ENCODE assay signal across 21 cellular contexts in genomic region chr1:7366286-7366954, GRCh38.
DNase-seq lines count a peak whose midpoint lies in the region; ATAC-seq and TF ChIP-seq lines count a peak whose summit lies in the region.
"Had no signal": no experiment of that assay in that cellular context is flagged by ENCODE, and none has a peak within 500 bp of the region (broad histone marks: within the 10 kb centered on the region; RNA-seq: fewer than 3 reads in every experiment).

No MANE protein-coding gene starts in this region.

- H3K9me3 Mint-ChIP-seq in activated CD4-positive, alpha-beta memory T cell treated with anti-CD3 and anti-CD28 coated beads for 36 hours, result no peaks in the 10 kb centered on the region
- no peaks in the 10 kb centered on the region for H3K9me3 Mint-ChIP-seq in T-cell
- H3K9me3 Mint-ChIP-seq: naive thymus-derived CD8-positive, alpha-beta T cell; stimulated activated naive CD8-positive, alpha-beta T cell treated with anti-CD3 and anti-CD28 coated beads, Interleukin-15, amount 100 ng/mL, for 72 hours had no signal

- 66% methylated on average over 11 of the region's 11 CpGs for WGBS in right cardiac atrium

- no peak overlapping the region for H3K27ac Mint-ChIP-seq in activated CD4-positive, alpha-beta memory T cell treated with anti-CD3 and anti-CD28 coated beads for 36 hours
- H3K27ac Mint-ChIP-seq in T-cell, result no peak overlapping the region
- H3K27ac Mint-ChIP-seq: activated CD8-positive, alpha-beta memory T cell treated with anti-CD3 and anti-CD28 coated beads, Interleukin-2, amount 10 ng/mL, durations not matched to agents 7 days and 5 days; naive thymus-derived CD8-positive, alpha-beta T cell; progenitor cell of endocrine pancreas; stimulated activated naive CD8-positive, alpha-beta T cell treated with anti-CD3 and anti-CD28 coated beads, Interleukin-15, amount 100 ng/mL, for 72 hours had no signal

- no peaks in the 10 kb centered on the region for H3K4me1 Mint-ChIP-seq in activated CD4-positive, alpha-beta memory T cell treated with anti-CD3 and anti-CD28 coated beads for 36 hours (ENCODE audit: low read depth)
- no peaks in the 10 kb centered on the region for H3K4me1 Mint-ChIP-seq in T-cell
- H3K4me1 Mint-ChIP-seq: activated CD8-positive, alpha-beta memory T cell treated with anti-CD3 and anti-CD28 coated beads, Interleukin-2, amount 10 ng/mL, durations not matched to agents 7 days and 5 days; naive thymus-derived CD8-positive, alpha-beta T cell; stimulated activated naive CD8-positive, alpha-beta T cell treated with anti-CD3 and anti-CD28 coated beads, Interleukin-15, amount 100 ng/mL, for 72 hours had no signal

- H3K27me3 Mint-ChIP-seq in activated CD4-positive, alpha-beta memory T cell treated with anti-CD3 and anti-CD28 coated beads for 36 hours, result no peaks in the 10 kb centered on the region
- no peaks in the 10 kb centered on the region for H3K27me3 Mint-ChIP-seq in T-cell
- H3K27me3 Mint-ChIP-seq: activated CD8-positive, alpha-beta memory T cell treated with anti-CD3 and anti-CD28 coated beads, Interleukin-2, amount 10 ng/mL, durations not matched to agents 7 days and 5 days; stimulated activated naive CD8-positive, alpha-beta T cell treated with anti-CD3 and anti-CD28 coated beads, Interleukin-15, amount 100 ng/mL, for 72 hours had no signal

- no peaks in the 10 kb centered on the region for H3K79me2 ChIP-seq in OCI-LY3 (ENCODE audit: low read length)

- H3K4me1 ChIP-seq in BE2C (no peaks in the 10 kb centered on the region), OCI-LY3 (ENCODE audit: low read length) (peaks cover 43% of the 10 kb centered on the region), right cardiac atrium (ENCODE audit: control insufficient read depth, insufficient read depth, low read length) (peaks cover 2% of the 10 kb centered on the region)
- H3K4me1 ChIP-seq: lower lobe of right lung, upper lobe of right lung had no signal

- H3K27me3 ChIP-seq in BE2C (no peaks in the 10 kb centered on the region), OCI-LY3 (ENCODE audit: low read depth, low read length) (peaks cover 10% of the 10 kb centered on the region; the same call in 1 of the 2 replicates), right cardiac atrium (ENCODE audit: control insufficient read depth, insufficient read depth) (no peaks in the 10 kb centered on the region)
- H3K27me3 ChIP-seq: upper lobe of right lung had no signal

- H3K9me3 ChIP-seq in BE2C (no peaks in the 10 kb centered on the region), OCI-LY3 (ENCODE audit: insufficient read depth, low read length) (no peaks in the 10 kb centered on the region), right cardiac atrium (ENCODE audit: control insufficient read depth, low read length) (no peaks in the 10 kb centered on the region)
- H3K9me3 ChIP-seq: lower lobe of right lung, upper lobe of right lung had no signal

- H3K4me3 Mint-ChIP-seq in activated CD4-positive, alpha-beta memory T cell treated with anti-CD3 and anti-CD28 coated beads for 36 hours, result no peak overlapping the region
- H3K4me3 Mint-ChIP-seq in T-cell, result no peak overlapping the region
- H3K4me3 Mint-ChIP-seq: activated CD8-positive, alpha-beta memory T cell treated with anti-CD3 and anti-CD28 coated beads, Interleukin-2, amount 10 ng/mL, durations not matched to agents 7 days and 5 days; naive thymus-derived CD8-positive, alpha-beta T cell; stimulated activated naive CD8-positive, alpha-beta T cell treated with anti-CD3 and anti-CD28 coated beads, Interleukin-15, amount 100 ng/mL, for 72 hours had no signal

- H2AFZ ChIP-seq in OCI-LY3 (ENCODE audit: low read depth, low read length), result no peak overlapping the region

- H3K4me3 ChIP-seq in BE2C (ENCODE audit: low read depth, low read length) (no peak overlapping the region), OCI-LY3 (ENCODE audit: low read length) (peak overlapping the region; percentile 39), right cardiac atrium (ENCODE audit: low read length) (no peak overlapping the region)
- H3K4me3 ChIP-seq: lower lobe of right lung, upper lobe of right lung had no signal

- POLR2A ChIA-PET in activated CD4-positive, alpha-beta memory T cell treated with anti-CD3 and anti-CD28 coated beads for 36 hours (lab: Charles Lee), result no interaction called here
- POLR2A ChIA-PET in T-cell (lab: Charles Lee), result no interaction called here

- ATAC-seq in right cardiac atrium (peak; percentile 69 to 84), T-cell (replicated peaks in 1 of 4) (no peak)
- ATAC-seq: activated CD8-positive, alpha-beta memory T cell treated with anti-CD3 and anti-CD28 coated beads, Interleukin-2, amount 10 ng/mL, durations not matched to agents 7 days and 5 days; naive thymus-derived CD8-positive, alpha-beta T cell; stimulated activated naive CD8-positive, alpha-beta T cell treated with anti-CD3 and anti-CD28 coated beads, Interleukin-15, amount 100 ng/mL, for 72 hours; upper lobe of right lung had no signal

- H3K36me3 ChIP-seq in BE2C (no peaks in the 10 kb centered on the region), OCI-LY3 (replicated peaks; ENCODE audit: low read depth, low read length) (peaks cover 3% of the 10 kb centered on the region)
- H3K36me3 ChIP-seq: lower lobe of right lung, upper lobe of right lung had no signal

- CTCF ChIA-PET in activated CD4-positive, alpha-beta memory T cell treated with anti-CD3 and anti-CD28 coated beads for 36 hours (lab: Charles Lee), result no interaction called here
- CTCF ChIA-PET in T-cell (lab: Charles Lee), result no interaction called here

- intact Hi-C loops in right cardiac atrium (cut with DNase I), result no loop called here
- intact Hi-C loops in activated CD4-positive, alpha-beta memory T cell treated with anti-CD3 and anti-CD28 coated beads for 36 hours (cut with micrococcal nuclease), result no loop called here

- TF ChIP-seq CTCF in BE2C (IDR thresholded peaks at IDR 0.05; ENCODE audit: low read depth, low read length) (no peak), OCI-LY3 (IDR thresholded peaks at IDR 0.05; ENCODE audit: low read depth, low read length) (no peak)

- peak overlapping the region; percentile 74 for H3K4me2 ChIP-seq in OCI-LY3 (ENCODE audit: low read length)

- no peaks in the 10 kb centered on the region for H4K20me1 ChIP-seq in OCI-LY3 (ENCODE audit: insufficient read depth, low read length)

- peak; percentile 19 for DNase-seq in BE2C
- peak; percentile 71 for DNase-seq in NCI-H2029 (lab: John Stamatoyannopoulos, UW)
- DNase-seq in right cardiac atrium, result peak; percentile 48 to 83 (median 79)
- no peak for DNase-seq in T1000 (lab: John Stamatoyannopoulos, UW)
- DNase-seq in activated CD4-positive, alpha-beta memory T cell treated with anti-CD3 and anti-CD28 coated beads for 36 hours, result no peak
- DNase-seq in NCI-H226, result no peak
- DNase-seq in T-cell, result no peak
- DNase-seq: activated CD8-positive, alpha-beta memory T cell treated with anti-CD3 and anti-CD28 coated beads, Interleukin-2, amount 10 ng/mL, durations not matched to agents 7 days and 5 days; activated gamma-delta T cell treated with Interleukin-2 at 50 U/mL for 16 hours; foreskin fibroblast; GF-D8; GOT3; lower lobe of right lung; naive thymus-derived CD8-positive, alpha-beta T cell; NCI-H82; stimulated activated CD4-positive, alpha-beta T cell treated with anti-CD3 and anti-CD28 coated beads, Interleukin-15, amount 100 ng/mL, for 24 hours; stimulated activated naive CD8-positive, alpha-beta T cell treated with anti-CD3 and anti-CD28 coated beads, Interleukin-15, amount 100 ng/mL, for 72 hours; upper lobe of right lung had no signal

- H3K9ac ChIP-seq in OCI-LY3 (ENCODE audit: low read length), result peak overlapping the region; percentile 18; the same call in 1 of the 2 replicates

- H3K36me3 Mint-ChIP-seq in activated CD4-positive, alpha-beta memory T cell treated with anti-CD3 and anti-CD28 coated beads for 36 hours, result no peaks in the 10 kb centered on the region
- H3K36me3 Mint-ChIP-seq in T-cell, result no peaks in the 10 kb centered on the region
- H3K36me3 Mint-ChIP-seq: activated CD8-positive, alpha-beta memory T cell treated with anti-CD3 and anti-CD28 coated beads, Interleukin-2, amount 10 ng/mL, durations not matched to agents 7 days and 5 days; naive thymus-derived CD8-positive, alpha-beta T cell had no signal

- H3K27ac ChIP-seq in OCI-LY3 (ENCODE audit: low read length) (peak overlapping the region; percentile 68), right cardiac atrium (ENCODE audit: low read length) (peak overlapping the region; percentile 65)
- H3K27ac ChIP-seq: HL-60, lower lobe of right lung, upper lobe of right lung had no signal

Comparison
In these comparisons a context has a peak if more than half of its experiments do, and no peak if none do; other contexts are left out.
1. DNase-seq: peak in BE2C (single experiment), NCI-H2029 (single experiment) and right cardiac atrium (3 of 3); none in T1000 (single experiment), activated CD4-positive, alpha-beta memory T cell treated with anti-CD3 and anti-CD28 coated beads for 36 hours (single experiment), NCI-H226 (single experiment) and T-cell (0 of 34).
2. ATAC-seq: peak in right cardiac atrium (2 of 2); none in T-cell (0 of 4).